ENCODE assay signal across 23 cellular contexts in genomic region chrY:10987626-10988025, GRCh38.
"Had no signal": no experiment of that assay in that cellular context is flagged by ENCODE, and none has a peak within 500 bp of the region (broad histone marks: within the 10 kb centered on the region; RNA-seq: fewer than 3 reads in every experiment).

No MANE protein-coding gene starts in this region.

- ATAC-seq: activated CD4-positive, CD25-positive, alpha-beta regulatory T cell treated with anti-CD3 and anti-CD28 coated beads, Interleukin-2, amount 50 U/mL, for 24 hours; activated CD8-positive, alpha-beta memory T cell treated with anti-CD3 and anti-CD28 coated beads, Interleukin-2, amount 10 ng/mL, durations not matched to agents 7 days and 5 days; activated T-cell treated with anti-CD3 and anti-CD28 coated beads, Interleukin-2, amount 50 U/mL, for 4 hours; K562; PC-3 had no signal

- H3K27ac Mint-ChIP-seq: activated CD4-positive, alpha-beta T cell treated with anti-CD3 and anti-CD28 coated beads, Interleukin-2, amount 10 ng/mL, durations not matched to agents 24 days and 14 days; activated CD8-positive, alpha-beta memory T cell treated with anti-CD3 and anti-CD28 coated beads, Interleukin-2, amount 10 ng/mL, durations not matched to agents 7 days and 5 days; activated naive CD4-positive, alpha-beta T cell treated with anti-CD3 and anti-CD28 coated beads for 36 hours; activated naive CD8-positive, alpha-beta T cell; T-helper 1 cell treated with Interleukin-12 subunit alpha and Interleukin-12 subunit beta and Interleukin-4 antibody, amounts not matched to agents 30 μg/mL and 1 μg/mL, for 36 hours had no signal

- H3K4me3 ChIP-seq: K562 had no signal

- H3K36me3 ChIP-seq: brain microvascular endothelial cell had no signal

- H3K27me3 ChIP-seq: brain microvascular endothelial cell had no signal

- H3K4me3 Mint-ChIP-seq: activated CD4-positive, alpha-beta T cell treated with anti-CD3 and anti-CD28 coated beads, Interleukin-2, amount 10 ng/mL, durations not matched to agents 24 days and 14 days; activated CD8-positive, alpha-beta memory T cell treated with anti-CD3 and anti-CD28 coated beads, Interleukin-2, amount 10 ng/mL, durations not matched to agents 7 days and 5 days; activated naive CD4-positive, alpha-beta T cell treated with anti-CD3 and anti-CD28 coated beads for 36 hours; activated naive CD8-positive, alpha-beta T cell; activated T-cell treated with anti-CD3 and anti-CD28 coated beads, Interleukin-2, amount 50 U/mL, for 4 hours; T-helper 1 cell treated with Interleukin-12 subunit alpha and Interleukin-12 subunit beta and Interleukin-4 antibody, amounts not matched to agents 30 μg/mL and 1 μg/mL, for 36 hours had no signal

- H3K27me3 Mint-ChIP-seq: activated CD4-positive, alpha-beta T cell treated with anti-CD3 and anti-CD28 coated beads, Interleukin-2, amount 10 ng/mL, durations not matched to agents 24 days and 14 days; activated CD8-positive, alpha-beta memory T cell treated with anti-CD3 and anti-CD28 coated beads, Interleukin-2, amount 10 ng/mL, durations not matched to agents 7 days and 5 days; activated naive CD8-positive, alpha-beta T cell had no signal

- H3K27ac ChIP-seq: brain microvascular endothelial cell had no signal

- H3K4me1 Mint-ChIP-seq: activated CD4-positive, alpha-beta T cell treated with anti-CD3 and anti-CD28 coated beads, Interleukin-2, amount 10 ng/mL, durations not matched to agents 24 days and 14 days; activated CD8-positive, alpha-beta memory T cell treated with anti-CD3 and anti-CD28 coated beads, Interleukin-2, amount 10 ng/mL, durations not matched to agents 7 days and 5 days had no signal

- DNase-seq: activated CD4-positive, alpha-beta T cell treated with anti-CD3 and anti-CD28 coated beads, Interleukin-2, amount 10 ng/mL, durations not matched to agents 24 days and 14 days; activated CD4-positive, alpha-beta T cell treated with anti-CD3 and anti-CD28 coated beads, Interleukin-2, amount 50 U/mL, for 48 hours; activated CD8-positive, alpha-beta memory T cell treated with anti-CD3 and anti-CD28 coated beads, Interleukin-2, amount 10 ng/mL, durations not matched to agents 7 days and 5 days; activated gamma-delta T cell; activated naive CD4-positive, alpha-beta T cell treated with anti-CD3 and anti-CD28 coated beads for 36 hours; activated T-cell treated with anti-CD3 and anti-CD28 coated beads, Interleukin-2, amount 50 U/mL, for 4 hours; amygdala; brain microvascular endothelial cell; Karpas-422; MM.1S; NCI-H1105; NCI-H1436 treated with DMSO at 0.1 percent for 48 hours; NCI-H187; NCI-H2081; NCI-H510A treated with DMSO at 0.1 percent for 48 hours; NCI-H69; NK-92 treated with Interleukin-12 subunit alpha and Interleukin-12 subunit beta, amount 100 ng/mL, for 24 hours; PC-3; SHP77 treated with DMSO at 0.1 percent for 48 hours had no signal
